Comparison of ENCODE assay signal across 16 cellular contexts in genomic region chr5:139600336-139600949, GRCh38. TPM values are rescaled to one million over a fixed set of nuclear protein-coding genes. Genes with fewer than 3 reads are reported as not detected.
A peak's percentile ranks its signal among the peaks of the same experiment; 100 is the strongest.
DNase-seq lines count a peak whose midpoint lies in the region; ATAC-seq and TF ChIP-seq lines count a peak whose summit lies in the region.
"Had no signal": no experiment of that assay in that cellular context is flagged by ENCODE, and none has a peak within 500 bp of the region (broad histone marks: within the 10 kb centered on the region; RNA-seq: fewer than 3 reads in every experiment).

No MANE protein-coding gene starts in this region.

- no peak overlapping the region for H4K8ac ChIP-seq in neuronal stem cell (ENCODE audit: low read depth, low read length)

- H3K27me3 ChIP-seq in smooth muscle cell (ENCODE audit: low read depth) (no peaks in the 10 kb centered on the region), neuronal stem cell (ENCODE audit: control insufficient read depth in 3 of 3, insufficient read depth in 3 of 3, low read depth in 1 of 3, low read length in 3 of 3) (no peaks in the 10 kb centered on the region), endodermal cell (ENCODE audit: control insufficient read depth, insufficient read depth, low read length, poor library complexity, severe bottlenecking) (no peaks in the 10 kb centered on the region)
- H3K27me3 ChIP-seq: colonic mucosa, upper lobe of left lung had no signal

- no peaks in the 10 kb centered on the region for H3F3A ChIP-seq in smooth muscle cell (ENCODE audit: low read depth)

- peaks cover 94% of the 10 kb centered on the region for H4K20me1 ChIP-seq in smooth muscle cell (ENCODE audit: low read depth)

- H2BK5ac ChIP-seq in neuronal stem cell (ENCODE audit: low read length) = no peak overlapping the region

- H4K91ac ChIP-seq in neuronal stem cell (ENCODE audit: low read depth, low read length, poor library complexity) = no peak overlapping the region

- no peak overlapping the region for H2BK120ac ChIP-seq in neuronal stem cell (ENCODE audit: low read depth, low read length)

- H2AFZ ChIP-seq in smooth muscle cell (ENCODE audit: low read depth) (no peak overlapping the region), neuronal stem cell (ENCODE audit: low read length) (no peak overlapping the region)

- H2BK12ac ChIP-seq in neuronal stem cell (ENCODE audit: low read length) = no peak overlapping the region

- H3K4ac ChIP-seq in neuronal stem cell (ENCODE audit: low read length) = no peak overlapping the region

- H3K23ac ChIP-seq in neuronal stem cell (ENCODE audit: low read depth, low read length, poor library complexity) = no peak overlapping the region

- no peak for ATAC-seq in activated T-cell treated with anti-CD3 and anti-CD28 coated beads, Interleukin-2, amount 50 U/mL, for 72 hours (replicated peaks in 1 of 2)
- no peak for ATAC-seq in activated T-cell treated with anti-CD3 and anti-CD28 coated beads, Interleukin-2, amount 50 U/mL, for 4 hours
- ATAC-seq: natural killer cell treated with Interleukin-12 subunit alpha and Interleukin-12 subunit beta and Interleukin-15 and Interleukin-18, amount 100 ng/mL, for 72 hours had no signal

- H3K27me3 Mint-ChIP-seq in activated T-cell treated with anti-CD3 and anti-CD28 coated beads, Interleukin-2, amount 50 U/mL, for 72 hours (ENCODE audit: low read depth) = no peaks in the 10 kb centered on the region
- no peaks in the 10 kb centered on the region for H3K27me3 Mint-ChIP-seq in activated T-cell treated with anti-CD3 and anti-CD28 coated beads, Interleukin-2, amount 50 U/mL, for 4 hours (ENCODE audit: low read depth)
- H3K27me3 Mint-ChIP-seq in endodermal cell (ENCODE audit: insufficient read depth) = no peaks in the 10 kb centered on the region
- H3K27me3 Mint-ChIP-seq: natural killer cell treated with Interleukin-12 subunit alpha and Interleukin-12 subunit beta and Interleukin-15 and Interleukin-18, amount 100 ng/mL, for 72 hours had no signal

- peak overlapping the region; percentile 81 for H3K27ac ChIP-seq in smooth muscle cell (ENCODE audit: low read depth)
- H3K27ac ChIP-seq in neuronal stem cell (replicated peaks; ENCODE audit: low read length) = no peak overlapping the region
- H3K27ac ChIP-seq in endodermal cell (ENCODE audit: low read depth, low read length) = no peak overlapping the region
- H3K27ac ChIP-seq: colonic mucosa, upper lobe of left lung had no signal

- H3K27ac Mint-ChIP-seq in activated T-cell treated with anti-CD3 and anti-CD28 coated beads, Interleukin-2, amount 50 U/mL, for 72 hours = peak overlapping the region; percentile 48
- no peak overlapping the region for H3K27ac Mint-ChIP-seq in endodermal cell
- H3K27ac Mint-ChIP-seq: natural killer cell treated with Interleukin-12 subunit alpha and Interleukin-12 subunit beta and Interleukin-15 and Interleukin-18, amount 100 ng/mL, for 72 hours had no signal

- H3K79me2 ChIP-seq in smooth muscle cell (ENCODE audit: low read depth) = peaks cover 89% of the 10 kb centered on the region

- no peak overlapping the region for H2AK5ac ChIP-seq in neuronal stem cell (ENCODE audit: low read depth, low read length)

- peaks cover 13% of the 10 kb centered on the region for H3K4me1 Mint-ChIP-seq in activated T-cell treated with anti-CD3 and anti-CD28 coated beads, Interleukin-2, amount 50 U/mL, for 72 hours (ENCODE audit: low read depth)
- H3K4me1 Mint-ChIP-seq in activated T-cell treated with anti-CD3 and anti-CD28 coated beads, Interleukin-2, amount 50 U/mL, for 4 hours (ENCODE audit: low read depth) = peaks cover 16% of the 10 kb centered on the region
- no peaks in the 10 kb centered on the region for H3K4me1 Mint-ChIP-seq in endodermal cell

- H3K9me3 ChIP-seq in smooth muscle cell (replicated peaks; ENCODE audit: low read depth) = no peaks in the 10 kb centered on the region
- no peaks in the 10 kb centered on the region for H3K9me3 ChIP-seq in neuronal stem cell (replicated peaks in 1 of 2; ENCODE audit: control insufficient read depth in 2 of 2, insufficient read depth in 1 of 2, low read depth in 1 of 2, low read length in 2 of 2)
- no peaks in the 10 kb centered on the region for H3K9me3 ChIP-seq in endodermal cell (ENCODE audit: control insufficient read depth, low read length)
- H3K9me3 ChIP-seq: colonic mucosa, upper lobe of left lung had no signal

- H3K9ac ChIP-seq in smooth muscle cell (ENCODE audit: low read depth) = no peak overlapping the region
- H3K9ac ChIP-seq in neuronal stem cell (ENCODE audit: low read depth, low read length, poor library complexity) = no peak overlapping the region
- no peak overlapping the region for H3K9ac ChIP-seq in endodermal cell (ENCODE audit: extremely low read depth, low read length, poor library complexity, severe bottlenecking)

- H3K9me3 Mint-ChIP-seq in activated T-cell treated with anti-CD3 and anti-CD28 coated beads, Interleukin-2, amount 50 U/mL, for 72 hours = peaks cover 0 to 2% of the 10 kb centered on the region in 2 donors
- H3K9me3 Mint-ChIP-seq in activated T-cell treated with anti-CD3 and anti-CD28 coated beads, Interleukin-2, amount 50 U/mL, for 4 hours = no peaks in the 10 kb centered on the region
- H3K9me3 Mint-ChIP-seq in endodermal cell = no peaks in the 10 kb centered on the region
- H3K9me3 Mint-ChIP-seq: natural killer cell treated with Interleukin-12 subunit alpha and Interleukin-12 subunit beta and Interleukin-15 and Interleukin-18, amount 100 ng/mL, for 72 hours had no signal

- no peak overlapping the region for H3K14ac ChIP-seq in neuronal stem cell (ENCODE audit: low read length)

- H3K4me3 Mint-ChIP-seq in activated T-cell treated with anti-CD3 and anti-CD28 coated beads, Interleukin-2, amount 50 U/mL, for 72 hours = no peak overlapping the region
- H3K4me3 Mint-ChIP-seq in activated T-cell treated with anti-CD3 and anti-CD28 coated beads, Interleukin-2, amount 50 U/mL, for 4 hours = no peak overlapping the region
- no peak overlapping the region for H3K4me3 Mint-ChIP-seq in endodermal cell
- H3K4me3 Mint-ChIP-seq: natural killer cell treated with Interleukin-12 subunit alpha and Interleukin-12 subunit beta and Interleukin-15 and Interleukin-18, amount 100 ng/mL, for 72 hours had no signal

- H3K4me3 ChIP-seq in smooth muscle cell (no peak overlapping the region), neuronal stem cell (ENCODE audit: low read length in 2 of 2) (no peak overlapping the region), endodermal cell (ENCODE audit: low read length) (no peak overlapping the region)
- H3K4me3 ChIP-seq: colonic mucosa, upper lobe of left lung had no signal

- no peak overlapping the region for H2BK15ac ChIP-seq in neuronal stem cell (ENCODE audit: low read length)

- H3K18ac ChIP-seq in neuronal stem cell (ENCODE audit: low read length) = no peak overlapping the region

- no peak for DNase-seq in activated T-cell treated with anti-CD3 and anti-CD28 coated beads, Interleukin-2, amount 50 U/mL, for 72 hours
- DNase-seq in activated T-cell treated with anti-CD3 and anti-CD28 coated beads, Interleukin-2, amount 50 U/mL, for 4 hours = no peak
- peak; percentile 8 for DNase-seq in RPMI7951 (ENCODE audit: low read depth)
- DNase-seq in fibroblast of peridontal ligament (ENCODE audit: extremely low read depth) = peak; percentile 71
- DNase-seq in smooth muscle cell (lab: John Stamatoyannopoulos, UW; ENCODE audit: unreplicated experiment) = no peak
- no peak for DNase-seq in neuronal stem cell (ENCODE audit: low spot score)
- no peak for DNase-seq in endodermal cell
- no peak for DNase-seq in KG1 (lab: John Stamatoyannopoulos, UW)
- DNase-seq: activated naive CD4-positive, alpha-beta T cell treated with anti-CD3 and anti-CD28 coated beads, Interleukin-2, amount 50 U/mL, for 16 hours; colonic mucosa; NCI-H2171; OCI-M1; stimulated activated CD4-positive, alpha-beta T cell treated with anti-CD3 and anti-CD28 coated beads, Interleukin-12 subunit alpha, Interleukin-12 subunit beta, amount 100 ng/mL, for 4 hours; T1000; upper lobe of left lung had no signal

- TF ChIP-seq CTCF in smooth muscle cell (IDR thresholded peaks at IDR 0.05; ENCODE audit: borderline replicate concordance, insufficient read depth, poor library complexity, severe bottlenecking) = no peak
- TF ChIP-seq CTCF in endodermal cell (conservative IDR thresholded peaks at IDR 0.05) = no peak

- H3K36me3 ChIP-seq in smooth muscle cell (ENCODE audit: low read depth) (peaks cover 15% of the 10 kb centered on the region), neuronal stem cell (replicated peaks in 1 of 2; ENCODE audit: control insufficient read depth in 2 of 2, insufficient read depth in 2 of 2, low read length in 2 of 2) (peaks cover 10 to 67% of the 10 kb centered on the region in 2 donors), endodermal cell (ENCODE audit: control insufficient read depth, insufficient read depth, low read length) (peaks cover 41% of the 10 kb centered on the region)

- H3K4me2 ChIP-seq in smooth muscle cell = peak overlapping the region; percentile 35
- no peak overlapping the region for H3K4me2 ChIP-seq in neuronal stem cell (ENCODE audit: insufficient read depth, low read length, poor library complexity, severe bottlenecking)

- H3K4me1 ChIP-seq in smooth muscle cell (ENCODE audit: low read depth) (peaks cover 4% of the 10 kb centered on the region), neuronal stem cell (ENCODE audit: control insufficient read depth in 2 of 2, insufficient read depth in 1 of 2, low read depth in 1 of 2, low read length in 2 of 2) (no peaks in the 10 kb centered on the region), endodermal cell (ENCODE audit: control insufficient read depth, insufficient read depth, low read length) (no peaks in the 10 kb centered on the region)
- H3K4me1 ChIP-seq: colonic mucosa had no signal

- WGBS in smooth muscle cell (ENCODE audit: low lambda C conversion rate) = 64% methylated on average over 7 of the region's 7 CpGs
- WGBS in neuronal stem cell (ENCODE audit: extremely low coverage in 2 of 2, insufficient read length in 2 of 2, insufficient replicate concordance in 1 of 2), 2 donors = no CpG with 5 or more reads among the region's 7 CpGs
- 96 to 97% methylated on average over 6 to 7 of the region's 7 CpGs for WGBS in endodermal cell (ENCODE audit: insufficient coverage in 1 of 2, insufficient read length in 1 of 2), 2 experiments

- peaks cover 6% of the 10 kb centered on the region for H3K79me1 ChIP-seq in neuronal stem cell (ENCODE audit: low read depth, low read length)

- H3K36me3 Mint-ChIP-seq in activated T-cell treated with anti-CD3 and anti-CD28 coated beads, Interleukin-2, amount 50 U/mL, for 72 hours (ENCODE audit: insufficient read depth in 2 of 2) = peaks cover 4 to 22% of the 10 kb centered on the region in 2 donors
- H3K36me3 Mint-ChIP-seq in activated T-cell treated with anti-CD3 and anti-CD28 coated beads, Interleukin-2, amount 50 U/mL, for 4 hours (ENCODE audit: insufficient read depth) = peaks cover 17% of the 10 kb centered on the region
- peaks cover 42% of the 10 kb centered on the region for H3K36me3 Mint-ChIP-seq in endodermal cell (ENCODE audit: low read depth)
- H3K36me3 Mint-ChIP-seq: natural killer cell treated with Interleukin-12 subunit alpha and Interleukin-12 subunit beta and Interleukin-15 and Interleukin-18, amount 100 ng/mL, for 72 hours had no signal

RNA-seq across cellular contexts. Expression of gene UBE2D2, which starts 39.3 kb away (rescaled TPM):
- total RNA-seq in activated T-cell treated with anti-CD3 and anti-CD28 coated beads, Interleukin-2, amount 50 U/mL, for 72 hours = 100 to 1,000 TPM; 315 to 342 TPM
- total RNA-seq in activated T-cell treated with anti-CD3 and anti-CD28 coated beads, Interleukin-2, amount 50 U/mL, for 4 hours = 100 to 1,000 TPM; 197 to 223 (median 214) TPM
- total RNA-seq in RPMI7951 (2014; rRNA removed; shearing (Covaris generic)) = 75.7 and 83.7 TPM in 2 replicates
- 69.3 and 76.5 TPM in 2 replicates for total RNA-seq in smooth muscle cell
- polyA plus RNA-seq in smooth muscle cell = 174 and 200 TPM in 2 replicates
- polyA plus RNA-seq in neuronal stem cell (2013, experiment 1 of 2) = 106 TPM
- 101 TPM for polyA plus RNA-seq in neuronal stem cell (2013, experiment 2 of 2)
- 100 to 1,000 TPM; 172 to 202 TPM for total RNA-seq in endodermal cell
- 211 TPM for polyA plus RNA-seq in endodermal cell (2013, experiment 1 of 2)
- polyA plus RNA-seq in endodermal cell (2013, experiment 2 of 2) = 191 TPM

RNA-seq across cellular contexts. Expression of gene CXXC5, which starts 47.7 kb away (rescaled TPM):
- total RNA-seq in activated T-cell treated with anti-CD3 and anti-CD28 coated beads, Interleukin-2, amount 50 U/mL, for 72 hours = 1 to 10 TPM; 1.2 to 1.9 TPM
- total RNA-seq in activated T-cell treated with anti-CD3 and anti-CD28 coated beads, Interleukin-2, amount 50 U/mL, for 4 hours = 1 to 10 TPM; 1.2 to 3.3 (median 1.4) TPM
- 39.8 and 43.0 TPM in 2 replicates for total RNA-seq in RPMI7951 (2014; rRNA removed; shearing (Covaris generic))
- total RNA-seq in smooth muscle cell (85.5 and 103 TPM in 2 replicates), endodermal cell (10 to 100 TPM; 50.5 to 67.9 TPM)
- 139 and 175 TPM in 2 replicates for polyA plus RNA-seq in smooth muscle cell
- polyA plus RNA-seq in neuronal stem cell (2013, experiment 1 of 2) = 30.9 TPM
- polyA plus RNA-seq in neuronal stem cell (2013, experiment 2 of 2) = 32.1 TPM
- 107 TPM for polyA plus RNA-seq in endodermal cell (2013, experiment 1 of 2)
- 113 TPM for polyA plus RNA-seq in endodermal cell (2013, experiment 2 of 2)

Comparison
In these comparisons a context has a peak if more than half of its experiments do, and no peak if none do; other contexts are left out.
1. DNase-seq: peak in RPMI7951 (single experiment) and fibroblast of peridontal ligament (single experiment); none in activated T-cell treated with anti-CD3 and anti-CD28 coated beads, Interleukin-2, amount 50 U/mL, for 72 hours (0 of 2), activated T-cell treated with anti-CD3 and anti-CD28 coated beads, Interleukin-2, amount 50 U/mL, for 4 hours (single experiment), smooth muscle cell (single experiment), neuronal stem cell (single experiment), endodermal cell (single experiment) and KG1 (single experiment).